ENCODE assay signal across 17 cellular contexts in genomic region chr4:148023782-148024181, GRCh38.
"Had no signal": no experiment of that assay in that cellular context is flagged by ENCODE, and none has a peak within 500 bp of the region (broad histone marks: within the 10 kb centered on the region; RNA-seq: fewer than 3 reads in every experiment).

No MANE protein-coding gene starts in this region.

- H3K36me3 ChIP-seq: cardiac muscle cell, SJCRH30 had no signal

- H3K27me3 ChIP-seq: cardiac muscle cell, SJCRH30, upper lobe of left lung had no signal

- H3K4me3 ChIP-seq: cardiac muscle cell, SJCRH30, upper lobe of left lung had no signal

- H3K27ac ChIP-seq: cardiac muscle cell, epithelial cell of prostate, SJCRH30, upper lobe of left lung had no signal

- FAIRE-seq: astrocyte, small intestine had no signal

- ATAC-seq: activated T-cell treated with anti-CD3 and anti-CD28 coated beads, Interleukin-2, amount 50 U/mL, for 72 hours; left colon; stimulated activated effector memory CD8-positive, alpha-beta T cell treated with anti-CD3 and anti-CD28 coated beads, Interleukin-12 subunit alpha, Interleukin-12 subunit beta, amount 100 ng/mL, for 72 hours had no signal

- DNase-seq: activated CD4-positive, alpha-beta memory T cell treated with anti-CD3 and anti-CD28 coated beads for 36 hours; activated gamma-delta T cell treated with Interleukin-2 at 50 U/mL for 16 hours; activated naive CD8-positive, alpha-beta T cell treated with anti-CD3 and anti-CD28 coated beads for 36 hours; activated T-cell treated with anti-CD3 and anti-CD28 coated beads, Interleukin-2, amount 50 U/mL, for 72 hours; cortex of kidney; effector memory CD4-positive, alpha-beta T cell; glutamatergic neuron; left colon; nephron progenitor cell; SJCRH30; small intestine; SW 1271; upper lobe of left lung had no signal

- H3K4me1 ChIP-seq: SJCRH30 had no signal

- H3K9me3 ChIP-seq: upper lobe of left lung had no signal
